ENCODE assay signal across 8 cellular contexts in the genomic region with DNA sequence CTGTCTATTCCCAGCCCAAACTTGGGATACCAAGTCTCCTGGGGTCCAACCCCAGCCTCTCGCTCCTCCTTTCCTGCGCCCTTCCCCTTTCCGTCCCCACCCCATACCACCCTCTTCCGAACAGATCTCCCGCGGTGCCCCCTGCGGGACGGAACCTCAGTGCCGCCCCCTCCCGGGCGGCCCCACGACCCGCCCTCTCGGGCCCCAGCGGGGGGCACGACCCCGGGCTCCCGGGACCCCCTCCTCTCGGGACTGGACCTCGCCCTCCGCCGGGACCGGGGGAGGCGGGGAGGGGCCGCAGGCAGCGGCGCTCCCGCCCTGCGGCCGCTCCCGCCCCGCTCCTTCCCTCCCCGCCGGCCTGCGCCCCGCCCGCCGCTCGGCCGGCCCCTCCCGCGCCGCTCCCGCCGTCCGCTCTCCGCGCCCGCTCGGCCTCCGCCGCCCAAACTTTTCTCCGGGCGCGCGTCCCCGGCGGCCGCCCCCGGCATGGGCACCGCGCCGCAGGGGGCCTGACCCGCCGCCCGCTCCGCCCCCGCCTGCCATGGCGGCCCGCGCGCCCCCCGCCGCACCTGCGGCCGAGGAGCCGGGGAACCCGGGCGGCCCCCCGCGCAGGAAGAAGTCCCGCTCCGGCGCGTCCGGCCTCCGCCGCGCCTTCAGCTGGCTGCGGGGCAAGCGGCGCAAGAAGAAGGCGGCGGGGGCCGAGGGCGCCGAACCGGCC. TPM values are rescaled to one million over a fixed set of nuclear protein-coding genes. Genes with fewer than 3 reads are reported as not detected.
DNase-seq lines count a peak whose midpoint lies in the region; ATAC-seq lines count a peak whose summit lies in the region.

No MANE protein-coding gene starts in this region.

- peaks cover 7 to 8% of the 10 kb centered on the region in 2 donors for H3K27me3 Mint-ChIP-seq in CD4-positive, alpha-beta memory T cell
- peaks cover 30 to 40% of the 10 kb centered on the region in 2 donors for H3K27me3 Mint-ChIP-seq in stimulated activated naive B cell treated with anti-CD40 and anti-IgM and Interleukin-4, amounts not matched to agents 10 μg/mL and 1 μg/mL and 100 μg/mL, for 72 hours

- H3K9me2 ChIP-seq in Karpas-422 (replicated peaks; ENCODE audit: insufficient read depth, low read length): no peaks in the 10 kb centered on the region

- peaks cover 0 to 5% (median 0%) of the 10 kb centered on the region in 4 donors for H3K4me1 Mint-ChIP-seq in CD4-positive, alpha-beta memory T cell
- peaks cover 0 to 10% of the 10 kb centered on the region in 2 donors for H3K4me1 Mint-ChIP-seq in stimulated activated naive B cell treated with anti-CD40 and anti-IgM and Interleukin-4, amounts not matched to agents 10 μg/mL and 1 μg/mL and 100 μg/mL, for 72 hours

- H3K79me2 ChIP-seq in Karpas-422 (ENCODE audit: low read length): no peaks in the 10 kb centered on the region

- no peak overlapping the region for H3K4me2 ChIP-seq in Karpas-422 (ENCODE audit: low read depth, low read length, poor library complexity, severe bottlenecking)

- peaks cover 12% of the 10 kb centered on the region for H3K27me3 ChIP-seq in CD4-positive, alpha-beta memory T cell (ENCODE audit: insufficient read depth, low read length)
- H3K27me3 ChIP-seq in iPS-20b (ENCODE audit: insufficient read depth, low read length) (peaks cover 22% of the 10 kb centered on the region), Karpas-422 (ENCODE audit: low read length) (no peaks in the 10 kb centered on the region)

- CTCF ChIA-PET in CD4-positive, alpha-beta memory T cell (lab: Charles Lee; ENCODE audit: partially characterized antibody): interaction anchor here (1.6 kb wide), 1 partner anchor 29 kb away, joined by 8 read pairs; no protein-coding TSS in a partner anchor

- H3K9me3 ChIP-seq in CD4-positive, alpha-beta memory T cell (ENCODE audit: control insufficient read depth in 1 of 2, low read length in 2 of 2): no peaks in the 10 kb centered on the region
- H3K9me3 ChIP-seq in iPS-20b (ENCODE audit: insufficient read depth, low read depth, low read length): no peaks in the 10 kb centered on the region
- H3K9me3 ChIP-seq in Karpas-422 (ENCODE audit: low read length): no peaks in the 10 kb centered on the region

- intact Hi-C loops in CD4-positive, alpha-beta memory T cell (cut with micrococcal nuclease): no loop called here

- peak overlapping the region; percentile 59 to 81 (median 75) for H3K4me3 Mint-ChIP-seq in CD4-positive, alpha-beta memory T cell
- peak overlapping the region; percentile 70 to 75 for H3K4me3 Mint-ChIP-seq in stimulated activated naive B cell treated with anti-CD40 and anti-IgM and Interleukin-4, amounts not matched to agents 10 μg/mL and 1 μg/mL and 100 μg/mL, for 72 hours

- H3K9ac ChIP-seq in iPS-20b (ENCODE audit: low read depth, low read length) (peak overlapping the region; percentile 31; the same call in 1 of the 2 replicates), Karpas-422 (ENCODE audit: low read length) (no peak overlapping the region)

- no peak overlapping the region for H3K4me3 ChIP-seq in CD4-positive, alpha-beta memory T cell (ENCODE audit: low read length in 2 of 2)
- peak overlapping the region; percentile 73 for H3K4me3 ChIP-seq in iPS-20b (ENCODE audit: low read length)
- no peak overlapping the region for H3K4me3 ChIP-seq in Karpas-422 (ENCODE audit: low read length)

- no peak overlapping the region for H2AFZ ChIP-seq in Karpas-422 (ENCODE audit: low read length)

- ATAC-seq in stimulated activated naive B cell treated with anti-CD40 and anti-IgM and Interleukin-4, amounts not matched to agents 10 μg/mL and 1 μg/mL and 100 μg/mL, for 72 hours (replicated peaks): peak; percentile 42 to 45

- no peaks in the 10 kb centered on the region for H3K36me3 Mint-ChIP-seq in CD4-positive, alpha-beta memory T cell
- H3K36me3 Mint-ChIP-seq in stimulated activated naive B cell treated with anti-CD40 and anti-IgM and Interleukin-4, amounts not matched to agents 10 μg/mL and 1 μg/mL and 100 μg/mL, for 72 hours: no peaks in the 10 kb centered on the region

- H3K9me3 Mint-ChIP-seq in CD4-positive, alpha-beta memory T cell: no peaks in the 10 kb centered on the region
- no peaks in the 10 kb centered on the region for H3K9me3 Mint-ChIP-seq in stimulated activated naive B cell treated with anti-CD40 and anti-IgM and Interleukin-4, amounts not matched to agents 10 μg/mL and 1 μg/mL and 100 μg/mL, for 72 hours

- POLR2A ChIA-PET in CD4-positive, alpha-beta memory T cell (lab: Charles Lee; ENCODE audit: partially characterized antibody): no interaction called here

- H3K36me3 ChIP-seq in CD4-positive, alpha-beta memory T cell (ENCODE audit: insufficient read depth, low read length): no peaks in the 10 kb centered on the region
- H3K36me3 ChIP-seq in iPS-20b (ENCODE audit: insufficient read depth, low read depth, low read length) (no peaks in the 10 kb centered on the region), Karpas-422 (ENCODE audit: insufficient read depth, low read length) (no peaks in the 10 kb centered on the region)

- H3K27ac Mint-ChIP-seq in CD4-positive, alpha-beta memory T cell: peak overlapping the region in 1 of 7 donors; percentile 51
- H3K27ac Mint-ChIP-seq in stimulated activated naive B cell treated with anti-CD40 and anti-IgM and Interleukin-4, amounts not matched to agents 10 μg/mL and 1 μg/mL and 100 μg/mL, for 72 hours: no peak overlapping the region

- no peak for DNase-seq in CD4-positive, alpha-beta memory T cell
- DNase-seq in HPDE6-E6E7 (ENCODE audit: extremely low spot score) (peak; percentile 72), astrocyte of the hippocampus (ENCODE audit: low read depth, low spot score) (peak; percentile 53), cerebellar cortex (ENCODE audit: low spot score) (no peak), Karpas-422 (no peak)
- no peak for DNase-seq in stimulated activated naive B cell treated with anti-CD40 and anti-IgM and Interleukin-4, amounts not matched to agents 10 μg/mL and 1 μg/mL and 100 μg/mL, for 72 hours
- DNase-seq in activated CD4-positive, alpha-beta T cell treated with anti-CD3 and anti-CD28 coated beads for 4 hours: no peak

- 0 out of 2 replicates have a peak, but pooled peaks cover 3% of the 10 kb centered on the region for H4K20me1 ChIP-seq in Karpas-422 (ENCODE audit: insufficient read depth, low read depth, low read length)

- H3K27ac ChIP-seq in CD4-positive, alpha-beta memory T cell (ENCODE audit: low read depth, low read length): no peak overlapping the region
- no peak overlapping the region for H3K27ac ChIP-seq in iPS-20b (ENCODE audit: low read length)
- H3K27ac ChIP-seq in Karpas-422 (ENCODE audit: low read length): no peak overlapping the region

- peaks cover 5% of the 10 kb centered on the region for H3K4me1 ChIP-seq in CD4-positive, alpha-beta memory T cell (ENCODE audit: insufficient read depth, low read length)
- H3K4me1 ChIP-seq in iPS-20b (ENCODE audit: insufficient read depth, low read length) (peaks cover 23% of the 10 kb centered on the region), Karpas-422 (ENCODE audit: low read length) (no peaks in the 10 kb centered on the region)

RNA-seq across cellular contexts. Expression of gene SYNC, which starts 39.0 kb away (rescaled TPM):
- not detected for total RNA-seq in CD4-positive, alpha-beta memory T cell
- not detected for polyA plus RNA-seq in CD4-positive, alpha-beta memory T cell
- not detected in 2 replicates for total RNA-seq in Karpas-422 (2014; rRNA removed; shearing (Covaris generic); ENCODE audit: low replicate concordance)

Comparison
In these comparisons a context has a peak if more than half of its experiments do, and no peak if none do; other contexts are left out.
1. DNase-seq: peak in HPDE6-E6E7 (single experiment) and astrocyte of the hippocampus (single experiment); none in CD4-positive, alpha-beta memory T cell (0 of 5), stimulated activated naive B cell treated with anti-CD40 and anti-IgM and Interleukin-4, amounts not matched to agents 10 μg/mL and 1 μg/mL and 100 μg/mL, for 72 hours (single experiment), cerebellar cortex (single experiment), Karpas-422 (single experiment) and activated CD4-positive, alpha-beta T cell treated with anti-CD3 and anti-CD28 coated beads for 4 hours (0 of 2).